8 cellular contexts compared by ENCODE assay signal in the genomic region with DNA sequence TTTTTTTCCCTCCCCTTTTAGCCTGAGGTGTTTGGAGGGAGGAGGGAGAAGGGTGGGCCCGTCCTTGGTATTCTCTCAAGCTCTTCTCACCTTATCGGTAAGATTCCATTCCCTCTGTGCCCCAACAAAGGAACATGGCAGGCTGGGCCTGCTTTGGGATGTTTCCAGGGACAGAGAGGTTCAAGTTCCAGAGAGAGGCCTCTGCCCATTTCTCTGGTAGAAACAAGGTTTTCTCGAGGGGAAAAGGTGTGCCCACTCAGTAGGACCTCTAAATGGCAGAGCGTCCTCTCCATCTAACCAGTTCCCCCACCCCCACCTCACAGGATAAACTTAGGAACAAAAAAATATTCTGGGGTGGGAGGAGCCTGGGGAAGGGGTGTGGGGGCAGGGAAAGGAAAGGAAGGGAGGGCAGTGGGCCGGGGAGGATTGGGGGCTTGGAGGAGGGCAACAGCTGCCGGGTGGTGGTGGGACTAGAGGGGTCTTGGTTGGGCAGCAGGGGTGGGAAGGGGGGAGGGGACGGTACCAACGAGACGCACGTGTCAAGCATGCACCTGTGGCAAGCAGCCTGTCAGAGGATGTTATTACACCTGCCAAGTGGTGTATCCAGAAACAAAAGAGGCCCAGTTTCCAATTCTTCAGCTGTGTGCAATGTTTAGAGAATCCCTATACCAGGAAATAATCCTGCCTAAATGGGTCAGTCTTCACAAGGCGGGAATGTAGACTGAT. TPM values are rescaled to one million over a fixed set of nuclear protein-coding genes. Genes with fewer than 3 reads are reported as not detected.
DNase-seq lines count a peak whose midpoint lies in the region; ATAC-seq and TF ChIP-seq lines count a peak whose summit lies in the region.

No MANE protein-coding gene starts in this region.

- DNase-seq in BE2C (peak; percentile 9), HEK293T (ENCODE audit: extremely low spot score) (no peak), SK-N-MC (ENCODE audit: low read depth, low spot score) (no peak), dorsolateral prefrontal cortex (no peak), naive B cell (no peak), uterus (no peak), AML-193 (lab: John Stamatoyannopoulos, UW) (no peak), islet precursor cell (no peak)

- TF ChIP-seq CTCF in BE2C (IDR thresholded peaks at IDR 0.05; ENCODE audit: low read depth, low read length) = no peak
- no peak for TF ChIP-seq CTCF in dorsolateral prefrontal cortex (IDR thresholded peaks at IDR 0.05 in 54 of 56, conservative IDR thresholded peaks at IDR 0.05 in 2 of 56; ENCODE audit: low read depth in 1 of 56, partially characterized antibody in 56 of 56)
- TF ChIP-seq CTCF in uterus (IDR thresholded peaks at IDR 0.05) = no peak

- H3K9me3 Mint-ChIP-seq in naive B cell = peaks cover 0 to 3% (median 0%) of the 10 kb centered on the region in 7 donors

- peak overlapping the region; percentile 82 for H3K27ac ChIP-seq in SK-N-MC
- H3K27ac ChIP-seq in dorsolateral prefrontal cortex = peak overlapping the region; percentile 92 to 100 (median 100)
- H3K27ac ChIP-seq in uterus = peak overlapping the region; percentile 99 to 100

- intact Hi-C loops in dorsolateral prefrontal cortex (cut with DNase I) (loop anchor here (2.0 to 5.0 kb wide), 3 partner anchors 33 to 213 kb away; a partner anchor contains a TSS), uterus (cut with DNase I; ENCODE audit: low total_unique reads) (no loop called here)

- peaks cover 13% of the 10 kb centered on the region for H3K36me3 ChIP-seq in BE2C
- peaks cover 17% of the 10 kb centered on the region for H3K36me3 ChIP-seq in SK-N-MC (ENCODE audit: insufficient read depth, low read length)
- no peaks in the 10 kb centered on the region for H3K36me3 ChIP-seq in uterus

- H3K9ac ChIP-seq in SK-N-MC (ENCODE audit: insufficient read length) = peak overlapping the region; percentile 98

- peaks cover 51 to 77% (median 69%) of the 10 kb centered on the region in 3 donors for H3K4me1 Mint-ChIP-seq in naive B cell

- peaks cover 16 to 23% of the 10 kb centered on the region in 2 donors for H3K36me3 Mint-ChIP-seq in naive B cell

- H3K27me3 ChIP-seq in BE2C (no peaks in the 10 kb centered on the region), dorsolateral prefrontal cortex (no peaks in the 10 kb centered on the region), uterus (no peaks in the 10 kb centered on the region)

- peaks cover 0 to 4% (median 0%) of the 10 kb centered on the region in 3 donors for H3K27me3 Mint-ChIP-seq in naive B cell

- TF ChIP-seq POLR2A in uterus (IDR thresholded peaks at IDR 0.05) = no peak

- H3K4me1 ChIP-seq in BE2C (peaks cover 6% of the 10 kb centered on the region; the same call in 1 of the 2 replicates), uterus (peaks cover 0 to 6% of the 10 kb centered on the region in 2 donors)

- H3K9me3 ChIP-seq in BE2C = no peaks in the 10 kb centered on the region
- no peaks in the 10 kb centered on the region for H3K9me3 ChIP-seq in SK-N-MC (ENCODE audit: low read depth, low read length)
- H3K9me3 ChIP-seq in uterus = no peaks in the 10 kb centered on the region

- H3K4me3 ChIP-seq in BE2C (ENCODE audit: low read depth, low read length) = peak overlapping the region; percentile 89
- H3K4me3 ChIP-seq in SK-N-MC = peak overlapping the region; percentile 96
- H3K4me3 ChIP-seq in dorsolateral prefrontal cortex = peak overlapping the region; percentile 61 to 99 (median 92)
- H3K4me3 ChIP-seq in uterus = peak overlapping the region; percentile 74 to 78

- peak overlapping the region; percentile 67 to 100 (median 98) for H3K27ac Mint-ChIP-seq in naive B cell

- POLR2A ChIA-PET in HEK293T (lab: Yijun Ruan, JAX) = interaction anchor here (1.0 to 7.8 kb wide), 11 partner anchors 19 to 175 kb away, joined by 3 to 88 read pairs (median 9); a partner anchor contains a TSS

- peak overlapping the region; percentile 88 to 99 (median 97) for H3K4me3 Mint-ChIP-seq in naive B cell

- no peak for ATAC-seq in naive B cell (ENCODE audit: low read depth in 2 of 2)

- CTCF ChIA-PET in HEK293T (lab: Yijun Ruan, JAX) = interaction anchor here (0.5 to 1.2 kb wide), 2 partner anchors 43 to 50 kb away, joined by 3 to 5 read pairs; no protein-coding TSS in a partner anchor

TF ChIP-seq in HEK293T, 16 proteins besides CTCF, POLR2A, EP300 and RAD21:
- TF ChIP-seq FOXA1 (IDR thresholded peaks at IDR 0.05) (no peak), L3MBTL2 (conservative IDR thresholded peaks at IDR 0.05) (peak; percentile 37; the same call in 1 of the 2 replicates)

RNA-seq across cellular contexts. Expression of a gene that starts 2.1 kb away (rescaled TPM):
- 374 TPM for polyA plus RNA-seq in BE2C (2012; ENCODE audit: insufficient read depth, insufficient read length, low read depth)
- total RNA-seq in dorsolateral prefrontal cortex (100 to 1,000 TPM; 118 to 237 (median 174) TPM), uterus (100 to 1,000 TPM in 2 of 4 donors, 10 to 100 TPM in 2; 55.5 to 294 (median 101) TPM)
- 100 to 1,000 TPM; 108 to 148 (median 126) TPM for polyA plus RNA-seq in naive B cell (ENCODE audit: low read depth in 6 of 6)
